In genomic region chr10:77173615-77174461, GRCh38 we compare ENCODE assay signal across 8 cellular contexts.
DNase-seq lines count a peak whose midpoint lies in the region; ATAC-seq, FAIRE-seq and TF ChIP-seq lines count a peak whose summit lies in the region.

No MANE protein-coding gene starts in this region.

- WGBS in pancreas, 2 donors: 36% methylated on average over 4 of the region's 4 CpGs
- WGBS in transverse colon (ENCODE audit: low coverage in 1 of 2), 2 donors: 24 to 32% methylated on average over 4 of the region's 4 CpGs

- no peak for TF ChIP-seq EP300 in transverse colon (IDR thresholded peaks at IDR 0.05; ENCODE audit: low read depth)

- H3K9me3 ChIP-seq in AG04450 (ENCODE audit: control insufficient read depth, insufficient read depth, low read length) (no peaks in the 10 kb centered on the region), SJSA1 (replicated peaks) (no peaks in the 10 kb centered on the region), pancreas (no peaks in the 10 kb centered on the region), transverse colon (no peaks in the 10 kb centered on the region)

- intact Hi-C loops in pancreas (cut with DNase I) (loop anchor here (5.0 to 10.0 kb wide), 4 partner anchors 221 to 541 kb away; no protein-coding TSS in a partner anchor), transverse colon (cut with DNase I; ENCODE audit: low total_unique reads) (loop anchor here (2.0 to 5.0 kb wide), 2 partner anchors 218 to 465 kb away; no protein-coding TSS in a partner anchor)

- H3K4me1 ChIP-seq in SJSA1 (replicated peaks) (peaks cover under 1% of the 10 kb centered on the region; the same call in 1 of the 2 replicates), pancreas (no peaks in the 10 kb centered on the region), transverse colon (peaks cover 0 to 4% (median 2%) of the 10 kb centered on the region in 4 donors)

- CTCF ChIA-PET in AG04450 (lab: Charles Lee): interaction anchor here (0.6 to 5.3 kb wide), 64 partner anchors 9 to 583 kb away, joined by 3 to 103 read pairs (median 4); no protein-coding TSS in a partner anchor

- ATAC-seq in GM18511 (IDR thresholded peaks at IDR 0.05; ENCODE audit: unreplicated experiment) (peak; percentile 84), pancreas (peak; percentile 71 to 98 (median 93))

- POLR2A ChIA-PET in AG04450 (lab: Yijun Ruan, JAX): interaction anchor here (1.2 kb wide), 1 partner anchor 147 kb away, joined by 4 read pairs; no protein-coding TSS in a partner anchor

- H3K27me3 ChIP-seq in AG04450 (ENCODE audit: control insufficient read depth, insufficient read depth, low read length) (no peaks in the 10 kb centered on the region), SJSA1 (replicated peaks) (no peaks in the 10 kb centered on the region), pancreas (no peaks in the 10 kb centered on the region), transverse colon (no peaks in the 10 kb centered on the region)

- H3K36me3 ChIP-seq in SJSA1 (no peaks in the 10 kb centered on the region), pancreas (no peaks in the 10 kb centered on the region), transverse colon (no peaks in the 10 kb centered on the region)

- H3K27ac ChIP-seq in AG04450 (ENCODE audit: low read depth, low read length) (no peak overlapping the region), SJSA1 (no peak overlapping the region), pancreas (no peak overlapping the region), transverse colon (peak overlapping the region in 3 of 4 donors; percentile 20 to 62 (median 39))

- no peak for TF ChIP-seq POLR2A in transverse colon (IDR thresholded peaks at IDR 0.05)

- DNase-seq in AG04450 (ENCODE audit: low read depth, low spot score): peak; percentile 66
- DNase-seq in LHCN-M2 (ENCODE audit: low read depth): peak; percentile 79
- DNase-seq in SJSA1 (ENCODE audit: low read depth in 1 of 2, low spot score in 2 of 2): peak; percentile 66 to 71
- peak; percentile 55 for DNase-seq in activated naive CD4-positive, alpha-beta T cell treated with Interleukin-2 at 50 U/mL for 16 hours
- DNase-seq in globus pallidus (ENCODE audit: low spot score): peak; percentile 74
- DNase-seq in pancreas: peak; percentile 50 to 83 (median 70)
- DNase-seq in transverse colon: peak; percentile 80

- peak; percentile 93 for TF ChIP-seq CTCF in AG04450 (IDR thresholded peaks at IDR 0.05; ENCODE audit: low read depth, low read length)
- peak; percentile 66 to 88 (median 82) for TF ChIP-seq CTCF in pancreas (IDR thresholded peaks at IDR 0.05)
- peak; percentile 85 to 93 (median 88) for TF ChIP-seq CTCF in transverse colon (IDR thresholded peaks at IDR 0.05)

- FAIRE-seq in pancreas (lab: Jason Lieb, UNC): peak; percentile 70

- H3K4me3 ChIP-seq in AG04450 (ENCODE audit: low read depth, low read length): no peak overlapping the region
- no peak overlapping the region for H3K4me3 ChIP-seq in SJSA1
- no peak overlapping the region for H3K4me3 ChIP-seq in pancreas
- H3K4me3 ChIP-seq in transverse colon: no peak overlapping the region

- in situ Hi-C loops in transverse colon (cut with MboI; ENCODE audit: low pct_ligation_motif_present in 1 of 4, low pct_unique_long_range_greater_than_20kb in 1 of 4, low sequenced_read_pairs in 3 of 4): loop anchor here (5.0 to 10.0 kb wide), 2 partner anchors 221 to 468 kb away; no protein-coding TSS in a partner anchor

Comparison
In these comparisons a context has a peak if more than half of its experiments do, and no peak if none do; other contexts are left out.
1. H3K27ac ChIP-seq: peak in transverse colon (3 of 4); none in AG04450 (single experiment), SJSA1 (single experiment) and pancreas (0 of 4).
2. Peak in every context shown above with its lines, with median percentiles within 50 percentile points of each other: DNase-seq and CTCF ChIP-seq.